20 cellular contexts compared by ENCODE assay signal in genomic region chr12:122200541-122201175, GRCh38. TPM values are rescaled to one million over a fixed set of nuclear protein-coding genes. Genes with fewer than 3 reads are reported as not detected.
DNase-seq lines count a peak whose midpoint lies in the region; ATAC-seq and TF ChIP-seq lines count a peak whose summit lies in the region.
"Had no signal": no experiment of that assay in that cellular context is flagged by ENCODE, and none has a peak within 500 bp of the region (broad histone marks: within the 10 kb centered on the region; RNA-seq: fewer than 3 reads in every experiment).

No MANE protein-coding gene starts in this region.

- no peak for TF ChIP-seq CTCF in natural killer cell (IDR thresholded peaks at IDR 0.05)
- peak; percentile 28 for TF ChIP-seq CTCF in nephron progenitor cell (IDR thresholded peaks at IDR 0.05)

- no peaks in the 10 kb centered on the region for H3K9me3 Mint-ChIP-seq in natural killer cell treated with Interleukin-12 subunit alpha and Interleukin-12 subunit beta and Interleukin-15 and Interleukin-18, amount 100 ng/mL, for 72 hours
- H3K9me3 Mint-ChIP-seq in natural killer cell (no peaks in the 10 kb centered on the region), nephron progenitor cell (peaks cover 6% of the 10 kb centered on the region)

- peaks cover 14 to 26% of the 10 kb centered on the region in 2 donors for H3K4me1 Mint-ChIP-seq in natural killer cell treated with Interleukin-12 subunit alpha and Interleukin-12 subunit beta and Interleukin-15 and Interleukin-18, amount 100 ng/mL, for 72 hours (ENCODE audit: low read depth in 2 of 2)
- H3K4me1 Mint-ChIP-seq in natural killer cell (peaks cover 13 to 21% of the 10 kb centered on the region in 2 donors), nephron progenitor cell (peaks cover 37% of the 10 kb centered on the region)

- H3K4me3 Mint-ChIP-seq in natural killer cell treated with Interleukin-12 subunit alpha and Interleukin-12 subunit beta and Interleukin-15 and Interleukin-18, amount 100 ng/mL, for 72 hours, result no peak overlapping the region
- no peak overlapping the region for H3K4me3 Mint-ChIP-seq in natural killer cell
- no peak overlapping the region for H3K4me3 Mint-ChIP-seq in nephron progenitor cell

- intact Hi-C loops in natural killer cell (cut with micrococcal nuclease), result no loop called here

- H3K27ac Mint-ChIP-seq in natural killer cell treated with Interleukin-12 subunit alpha and Interleukin-12 subunit beta and Interleukin-15 and Interleukin-18, amount 100 ng/mL, for 72 hours, result no peak overlapping the region
- no peak overlapping the region for H3K27ac Mint-ChIP-seq in natural killer cell
- H3K27ac Mint-ChIP-seq in nephron progenitor cell, result no peak overlapping the region
- H3K27ac Mint-ChIP-seq: IgD-negative memory B cell had no signal

- peak; percentile 59 for DNase-seq in natural killer cell treated with Interleukin-12 subunit alpha and Interleukin-12 subunit beta and Interleukin-15 and Interleukin-18, amount 100 ng/mL, for 72 hours (ENCODE audit: low spot score)
- DNase-seq in natural killer cell, result no peak
- peak; percentile 61 for DNase-seq in ecto neural progenitor cell (ENCODE audit: low spot score)
- no peak for DNase-seq in nephron progenitor cell
- DNase-seq in stimulated activated CD4-positive, alpha-beta T cell treated with anti-CD3 and anti-CD28 coated beads, Interleukin-1b, Interleukin-23, amount 100 ng/mL, for 48 hours, result no peak
- DNase-seq in inferior parietal cortex (ENCODE audit: extremely low spot score), result no peak
- DNase-seq in GOT3 (lab: John Stamatoyannopoulos, UW), result no peak
- DNase-seq: activated CD4-positive, alpha-beta T cell treated with anti-CD3 and anti-CD28 coated beads for 48 hours; body of pancreas; GF-D8; NCI-H1417 treated with DMSO at 0.1 percent for 48 hours; NCI-H510A treated with DMSO at 0.1 percent for 48 hours had no signal

- ATAC-seq in natural killer cell treated with Interleukin-12 subunit alpha and Interleukin-12 subunit beta and Interleukin-15 and Interleukin-18, amount 100 ng/mL, for 72 hours, result no peak
- ATAC-seq in natural killer cell (no peak), HG02938 (IDR thresholded peaks at IDR 0.05; ENCODE audit: unreplicated experiment) (no peak)
- ATAC-seq: body of pancreas had no signal

- no peaks in the 10 kb centered on the region for H3K36me3 Mint-ChIP-seq in natural killer cell treated with Interleukin-12 subunit alpha and Interleukin-12 subunit beta and Interleukin-15 and Interleukin-18, amount 100 ng/mL, for 72 hours
- no peaks in the 10 kb centered on the region for H3K36me3 Mint-ChIP-seq in natural killer cell
- peaks cover 5% of the 10 kb centered on the region for H3K36me3 Mint-ChIP-seq in nephron progenitor cell (ENCODE audit: low read depth)
- H3K36me3 Mint-ChIP-seq: IgD-negative memory B cell had no signal

- H3K27me3 Mint-ChIP-seq in natural killer cell treated with Interleukin-12 subunit alpha and Interleukin-12 subunit beta and Interleukin-15 and Interleukin-18, amount 100 ng/mL, for 72 hours, result peaks cover 11 to 17% of the 10 kb centered on the region in 2 donors
- H3K27me3 Mint-ChIP-seq in natural killer cell (ENCODE audit: low read depth in 2 of 2) (peaks cover 8 to 19% of the 10 kb centered on the region in 2 donors), nephron progenitor cell (ENCODE audit: low read depth, poor library complexity) (peaks cover 40% of the 10 kb centered on the region)

RNA-seq across cellular contexts. Expression of gene B3GNT4, which starts 2.9 kb away (rescaled TPM):
- total RNA-seq in natural killer cell treated with Interleukin-12 subunit alpha and Interleukin-12 subunit beta and Interleukin-15 and Interleukin-18, amount 100 ng/mL, for 72 hours, result under 1 TPM in 1 of 2 donors, not detected in 1; 0.90 TPM
- under 1 TPM; 0.25 to 0.68 (median 0.34) TPM for total RNA-seq in natural killer cell
- total RNA-seq: body of pancreas, liver, right atrium auricular region had no signal

RNA-seq across cellular contexts. Expression of gene LRRC43, which starts 17.7 kb away (rescaled TPM):
- total RNA-seq in natural killer cell treated with Interleukin-12 subunit alpha and Interleukin-12 subunit beta and Interleukin-15 and Interleukin-18, amount 100 ng/mL, for 72 hours, result 1 to 10 TPM; 1.1 to 9.3 TPM
- 10 to 100 TPM in 1 of 3 donors, 1 to 10 TPM in 2; 5.0 to 18.5 (median 8.5) TPM for total RNA-seq in natural killer cell
- total RNA-seq: MCF 10A had no signal

RNA-seq across cellular contexts. Expression of gene DIABLO, which starts 25.2 kb away (rescaled TPM):
- total RNA-seq in natural killer cell treated with Interleukin-12 subunit alpha and Interleukin-12 subunit beta and Interleukin-15 and Interleukin-18, amount 100 ng/mL, for 72 hours, result 10 to 100 TPM; 43.0 to 47.3 TPM
- 100 to 1,000 TPM in 2 of 3 donors, 10 to 100 TPM in 1; 84.8 to 102 (median 101) TPM for total RNA-seq in natural killer cell

RNA-seq across cellular contexts. Expression of gene IL31, which starts 26.6 kb away (rescaled TPM):
- total RNA-seq in natural killer cell treated with Interleukin-12 subunit alpha and Interleukin-12 subunit beta and Interleukin-15 and Interleukin-18, amount 100 ng/mL, for 72 hours, result not detected
- not detected for total RNA-seq in natural killer cell
- total RNA-seq: body of pancreas, fibroblast of lung, liver, MCF 10A, mucosa of gallbladder, omental fat pad, right atrium auricular region had no signal

Comparison
In these comparisons a context has a peak if more than half of its experiments do, and no peak if none do; other contexts are left out.
1. DNase-seq: peak in natural killer cell treated with Interleukin-12 subunit alpha and Interleukin-12 subunit beta and Interleukin-15 and Interleukin-18, amount 100 ng/mL, for 72 hours (single experiment) and ecto neural progenitor cell (single experiment); none in natural killer cell (single experiment), nephron progenitor cell (single experiment), stimulated activated CD4-positive, alpha-beta T cell treated with anti-CD3 and anti-CD28 coated beads, Interleukin-1b, Interleukin-23, amount 100 ng/mL, for 48 hours (single experiment), inferior parietal cortex (single experiment) and GOT3 (single experiment).